2 cellular contexts compared by ENCODE assay signal in the genomic region with DNA sequence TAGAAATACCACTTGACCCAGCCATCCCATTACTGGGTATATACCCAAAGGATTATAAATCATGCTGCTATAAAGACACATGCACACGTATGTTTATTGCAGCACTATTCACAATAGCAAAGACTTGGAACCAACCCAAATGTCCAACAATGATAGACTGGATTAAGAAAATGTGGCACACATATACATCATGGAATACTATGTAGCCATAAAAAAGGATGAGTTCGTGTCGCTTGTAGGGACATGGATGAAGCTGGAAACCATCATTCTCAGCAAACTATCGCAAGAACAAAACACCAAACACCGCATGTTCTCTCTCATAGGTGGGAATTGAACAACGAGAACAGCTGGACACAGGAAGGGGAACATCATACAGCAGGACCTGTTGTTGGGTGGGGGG.
DNase-seq lines count a peak whose midpoint lies in the region; ATAC-seq, FAIRE-seq and TF ChIP-seq lines count a peak whose summit lies in the region.
"Not testable (repeated sequence)": the region's sequence is repeated elsewhere in the genome, so short reads cannot be mapped to it uniquely, and the experiment has no call there.

No MANE protein-coding gene starts in this region.

- not testable (repeated sequence) for TF ChIP-seq RAD21 in K562 (CRISPR knock-in tag; conservative IDR thresholded peaks at IDR 0.05 in 1 of 2, IDR thresholded peaks at IDR 0.05 in 1 of 2)

- not testable (repeated sequence) for TF ChIP-seq POLR2A in K562 (conservative IDR thresholded peaks at IDR 0.05)

- CTCF ChIA-PET in HEK293 (lab: Yijun Ruan, JAX), result interaction anchor here (0.6 kb wide), 1 partner anchor 9 kb away, joined by 6 read pairs; no protein-coding TSS in a partner anchor
- CTCF ChIA-PET in K562 (lab: Yijun Ruan, JAX; ENCODE audit: low intra/inter-chr PET ratio), result not testable (repeated sequence)

- intact Hi-C loops in K562 (cut with micrococcal nuclease), result not testable (repeated sequence)

- ATAC-seq in K562, result not testable (repeated sequence)

- H2AFZ ChIP-seq in K562 (ENCODE audit: low read depth, low read length), result not testable (repeated sequence)

- not testable (repeated sequence) for FAIRE-seq in K562 (lab: Jason Lieb, UNC)

- not testable (repeated sequence) for H3K9me1 ChIP-seq in K562 (ENCODE audit: control insufficient read depth, insufficient read depth, low read length)

- not testable (repeated sequence) for H3K9me3 ChIP-seq in HEK293 (ENCODE audit: control insufficient read depth, insufficient read depth, low read depth, low read length); K562 (replicated peaks; ENCODE audit: control insufficient read depth, insufficient read depth, low read depth, low read length)

- POLR2A ChIA-PET in HEK293 (lab: Yijun Ruan, JAX); K562 (lab: Yijun Ruan, JAX): not testable (repeated sequence)

- H4K20me1 ChIP-seq in K562 (replicated peaks; ENCODE audit: control insufficient read depth, insufficient read depth, low read length), result not testable (repeated sequence)

- in situ Hi-C loops in K562 (cut with MboI), result not testable (repeated sequence)

- H3K9ac ChIP-seq in K562 (ENCODE audit: insufficient read depth in 1 of 2, low read depth in 2 of 2, low read length in 2 of 2), result not testable (repeated sequence)

- H3K4me3 ChIP-seq in HEK293 (ENCODE audit: low read depth, low read length); K562: not testable (repeated sequence)

- not testable (repeated sequence) for TF ChIP-seq EP300 in K562 (IDR thresholded peaks at IDR 0.05; ENCODE audit: low read length)

- not testable (repeated sequence) for TF ChIP-seq CTCF in HEK293 (tag by site-specific recombination; IDR thresholded peaks at IDR 0.05); K562 (IDR thresholded peaks at IDR 0.05 in 2 of 3, conservative IDR thresholded peaks at IDR 0.05 in 1 of 3; ENCODE audit: insufficient read depth in 2 of 3, low read depth in 1 of 3, low read length in 3 of 3)

- not testable (repeated sequence) for H3K36me3 ChIP-seq in HEK293 (ENCODE audit: control insufficient read depth in 2 of 2, insufficient read depth in 1 of 2, low read length in 2 of 2); K562 (ENCODE audit: control insufficient read depth, insufficient read depth, low read length)

- WGBS in K562 (ENCODE audit: insufficient coverage, low coverage, missing lambda C conversion rate), result 0% methylated on average over 5 of the region's 6 CpGs

- DNase-seq in K562 (ENCODE audit: extremely low read depth in 1 of 4, low spot score in 3 of 4), result not testable (repeated sequence)

- H3K4me2 ChIP-seq in K562 (ENCODE audit: insufficient read depth, low read length), result not testable (repeated sequence)

- not testable (repeated sequence) for H3K27me3 ChIP-seq in K562 (ENCODE audit: control insufficient read depth in 2 of 2, insufficient read depth in 2 of 2, low read length in 2 of 2)

- not testable (repeated sequence) for BruUV-seq in K562 (replicated peaks; lab: Mats Ljungman, UMichigan)

- not testable (repeated sequence) for H3K79me2 ChIP-seq in K562 (ENCODE audit: control insufficient read depth, insufficient read depth, low read length)

- not testable (repeated sequence) for H3K27ac ChIP-seq in HEK293 (ENCODE audit: extremely low read depth, low read depth, low read length); K562 (ENCODE audit: extremely low read depth, low read depth, low read length)

- H3K4me1 ChIP-seq in HEK293 (ENCODE audit: control insufficient read depth, insufficient read depth, low read length); K562 (replicated peaks in 1 of 2; ENCODE audit: control insufficient read depth in 2 of 2, insufficient read depth in 2 of 2, low read length in 2 of 2): not testable (repeated sequence)

TF ChIP-seq in HEK293, 187 proteins besides CTCF, POLR2A, EP300 and RAD21:
- TF ChIP-seq ZNF146 (tag by site-specific recombination; IDR thresholded peaks at IDR 0.05), result peak; percentile 97

TF ChIP-seq in K562, 482 proteins besides CTCF, POLR2A, EP300 and RAD21:
- TF ChIP-seq ZNF146 (CRISPR knock-in tag; IDR thresholded peaks at IDR 0.05; ENCODE audit: unreplicated experiment), result peak; percentile 39
